11 cellular contexts compared by ENCODE assay signal in the genomic region with DNA sequence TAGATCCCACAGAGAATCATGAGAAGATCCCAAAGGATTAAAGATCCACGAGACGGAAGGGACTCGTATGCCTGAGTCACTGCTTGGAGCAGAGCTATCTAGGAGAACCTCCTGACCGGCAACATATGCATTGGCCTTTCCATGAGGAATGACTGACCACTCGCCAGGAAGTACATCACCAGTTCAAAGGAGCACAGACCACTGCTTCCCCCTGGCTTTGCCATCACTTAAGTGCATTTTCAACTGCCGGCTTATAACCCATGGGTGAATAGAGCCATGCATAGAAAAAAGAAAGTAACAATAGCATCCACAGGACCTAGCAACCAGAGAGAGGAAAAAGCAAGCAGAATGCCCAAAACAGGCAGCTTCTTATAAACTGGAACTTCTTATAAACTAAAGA.
"Had no signal": no experiment of that assay in that cellular context is flagged by ENCODE, and none has a peak within 500 bp of the region (broad histone marks: within the 10 kb centered on the region; RNA-seq: fewer than 3 reads in every experiment).

No MANE protein-coding gene starts in this region.

- H3K27me3 Mint-ChIP-seq: stimulated activated memory B cell treated with anti-CD40 and anti-IgM and Interleukin-4, amounts not matched to agents 10 μg/mL and 1 μg/mL and 100 μg/mL, for 72 hours had no signal

- ATAC-seq: naive thymus-derived CD4-positive, alpha-beta T cell; right cardiac atrium; stimulated activated memory B cell treated with anti-CD40 and anti-IgM and Interleukin-4, amounts not matched to agents 10 μg/mL and 1 μg/mL and 100 μg/mL, for 72 hours had no signal

- H3K27me3 ChIP-seq: adrenal gland, transverse colon had no signal

- H3K36me3 ChIP-seq: adrenal gland, transverse colon had no signal

- H3K4me3 Mint-ChIP-seq: brain; naive thymus-derived CD4-positive, alpha-beta T cell; stimulated activated memory B cell treated with anti-CD40 and anti-IgM and Interleukin-4, amounts not matched to agents 10 μg/mL and 1 μg/mL and 100 μg/mL, for 72 hours had no signal

- H3K27ac Mint-ChIP-seq: brain; naive thymus-derived CD4-positive, alpha-beta T cell; stimulated activated memory B cell treated with anti-CD40 and anti-IgM and Interleukin-4, amounts not matched to agents 10 μg/mL and 1 μg/mL and 100 μg/mL, for 72 hours had no signal

- H3K4me1 Mint-ChIP-seq: naive thymus-derived CD4-positive, alpha-beta T cell; stimulated activated memory B cell treated with anti-CD40 and anti-IgM and Interleukin-4, amounts not matched to agents 10 μg/mL and 1 μg/mL and 100 μg/mL, for 72 hours had no signal

- H3K36me3 Mint-ChIP-seq: brain; naive thymus-derived CD4-positive, alpha-beta T cell; stimulated activated memory B cell treated with anti-CD40 and anti-IgM and Interleukin-4, amounts not matched to agents 10 μg/mL and 1 μg/mL and 100 μg/mL, for 72 hours had no signal

- H3K9me3 Mint-ChIP-seq: brain; naive thymus-derived CD4-positive, alpha-beta T cell; stimulated activated memory B cell treated with anti-CD40 and anti-IgM and Interleukin-4, amounts not matched to agents 10 μg/mL and 1 μg/mL and 100 μg/mL, for 72 hours had no signal

- DNase-seq: activated CD4-positive, alpha-beta T cell treated with anti-CD3 and anti-CD28 coated beads, Interleukin-2, amount 50 U/mL, for 1 hour; activated naive CD4-positive, alpha-beta T cell treated with anti-CD3 and anti-CD28 coated beads, Interleukin-2, amount 50 U/mL, for 16 hours; adrenal gland; cerebellar nuclear complex; glutamatergic neuron; naive thymus-derived CD4-positive, alpha-beta T cell; right cardiac atrium; T-helper 1 cell; transverse colon had no signal

- H3K9me3 ChIP-seq: adrenal gland, transverse colon had no signal

- H3K4me3 ChIP-seq: adrenal gland, transverse colon had no signal

- H3K27ac ChIP-seq: adrenal gland, transverse colon had no signal
